ENCODE assay signal across 15 cellular contexts in the genomic region with DNA sequence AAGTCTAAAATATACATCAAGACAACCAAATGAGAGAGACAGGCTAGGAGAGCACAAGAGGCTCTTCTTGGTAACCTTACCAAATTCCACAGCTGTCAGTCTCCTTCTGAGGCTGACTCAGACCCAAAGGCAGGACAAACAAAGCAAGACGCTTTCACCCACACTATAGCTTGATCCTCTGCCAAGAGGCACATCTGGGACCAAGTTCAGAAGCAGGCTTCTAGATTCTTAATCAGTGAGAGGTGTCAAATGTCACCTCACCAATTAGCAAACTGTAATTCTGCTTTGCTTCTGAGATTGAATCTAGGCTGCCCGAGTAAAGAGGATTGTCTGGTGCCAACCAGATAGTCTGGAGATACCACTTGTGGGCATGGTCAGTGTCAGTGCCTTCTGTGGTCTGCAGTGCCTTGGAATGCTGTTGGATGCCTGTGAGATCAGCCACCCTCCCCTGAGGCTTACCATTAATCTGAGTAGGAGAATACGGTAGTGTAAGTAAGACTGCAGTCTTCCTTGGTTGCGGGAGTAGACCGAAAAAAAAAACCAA.
DNase-seq lines count a peak whose midpoint lies in the region; ATAC-seq and TF ChIP-seq lines count a peak whose summit lies in the region.
"Had no signal": no experiment of that assay in that cellular context is flagged by ENCODE, and none has a peak within 500 bp of the region (broad histone marks: within the 10 kb centered on the region; RNA-seq: fewer than 3 reads in every experiment).

No MANE protein-coding gene starts in this region.

- POLR2A ChIA-PET in naive thymus-derived CD8-positive, alpha-beta T cell (lab: Charles Lee): no interaction called here

- peaks cover 0 to 11% (median 2%) of the 10 kb centered on the region in 9 donors for H3K9me3 Mint-ChIP-seq in naive thymus-derived CD8-positive, alpha-beta T cell

- H3K4me3 ChIP-seq in cardiac fibroblast (replicated peaks in 1 of 2; ENCODE audit: low read depth in 2 of 2, low read length in 2 of 2): no peak overlapping the region
- H3K4me3 ChIP-seq: GM12878, K562 had no signal

- no peak overlapping the region for H3K4me3 Mint-ChIP-seq in naive thymus-derived CD8-positive, alpha-beta T cell
- H3K4me3 Mint-ChIP-seq: activated naive CD8-positive, alpha-beta T cell treated with anti-CD3 and anti-CD28 coated beads, Interleukin-2, amount 50 U/mL, for 24 hours; effector memory CD8-positive, alpha-beta T cell had no signal

- H3K27me3 Mint-ChIP-seq in naive thymus-derived CD8-positive, alpha-beta T cell: peaks cover 0 to 2% (median 0%) of the 10 kb centered on the region in 5 donors
- H3K27me3 Mint-ChIP-seq: activated naive CD8-positive, alpha-beta T cell treated with anti-CD3 and anti-CD28 coated beads, Interleukin-2, amount 50 U/mL, for 24 hours; effector memory CD8-positive, alpha-beta T cell had no signal

- TF ChIP-seq CTCF in cardiac fibroblast (IDR thresholded peaks at IDR 0.05; ENCODE audit: low read depth, low read length): no peak

- DNase-seq in ELF-1 (ENCODE audit: low read depth, low spot score) (peak; percentile 4), NCI-H524 (lab: John Stamatoyannopoulos, UW) (peak; percentile 82 to 94), cardiac fibroblast (ENCODE audit: low read depth in 2 of 2) (peak; percentile 58 to 78), non-pigmented ciliary epithelial cell (ENCODE audit: low read depth) (peak; percentile 53), NAMALWA (ENCODE audit: low spot score) (no peak)
- no peak for DNase-seq in stimulated activated CD4-positive, alpha-beta T cell treated with anti-CD3 and anti-CD28 coated beads, Interleukin-2, amount 100 ng/mL, for 48 hours
- DNase-seq in naive thymus-derived CD8-positive, alpha-beta T cell: no peak
- DNase-seq: activated naive CD8-positive, alpha-beta T cell treated with anti-CD3 and anti-CD28 coated beads, Interleukin-2, amount 50 U/mL, for 24 hours; effector memory CD8-positive, alpha-beta T cell; NCI-H2029 treated with DMSO at 0.1 percent for 48 hours; substantia nigra had no signal

- H3K4me1 Mint-ChIP-seq in naive thymus-derived CD8-positive, alpha-beta T cell: no peaks in the 10 kb centered on the region
- H3K4me1 Mint-ChIP-seq: activated naive CD8-positive, alpha-beta T cell treated with anti-CD3 and anti-CD28 coated beads, Interleukin-2, amount 50 U/mL, for 24 hours had no signal

- ATAC-seq in GM21723 (IDR thresholded peaks at IDR 0.05; ENCODE audit: unreplicated experiment): no peak
- no peak for ATAC-seq in naive thymus-derived CD8-positive, alpha-beta T cell
- ATAC-seq: activated naive CD8-positive, alpha-beta T cell treated with anti-CD3 and anti-CD28 coated beads, Interleukin-2, amount 50 U/mL, for 24 hours; effector memory CD8-positive, alpha-beta T cell; GM12878; K562; Panc1 had no signal

- H3K27ac Mint-ChIP-seq in naive thymus-derived CD8-positive, alpha-beta T cell: no peak overlapping the region
- H3K27ac Mint-ChIP-seq: activated naive CD8-positive, alpha-beta T cell treated with anti-CD3 and anti-CD28 coated beads, Interleukin-2, amount 50 U/mL, for 24 hours; effector memory CD8-positive, alpha-beta T cell had no signal

- no peaks in the 10 kb centered on the region for H3K36me3 Mint-ChIP-seq in naive thymus-derived CD8-positive, alpha-beta T cell

Comparison
In these comparisons a context has a peak if more than half of its experiments do, and no peak if none do; other contexts are left out.
1. DNase-seq: peak in ELF-1 (single experiment), NCI-H524 (2 of 2), cardiac fibroblast (2 of 2) and non-pigmented ciliary epithelial cell (single experiment); none in stimulated activated CD4-positive, alpha-beta T cell treated with anti-CD3 and anti-CD28 coated beads, Interleukin-2, amount 100 ng/mL, for 48 hours (0 of 2), NAMALWA (single experiment) and naive thymus-derived CD8-positive, alpha-beta T cell (0 of 10).